Comparison of ENCODE assay signal across 1 cellular context in genomic region chr2:66574701-66575624, GRCh38.
A peak's percentile ranks its signal among the peaks of the same experiment; 100 is the strongest.
TF ChIP-seq lines count a peak whose summit lies in the region.

No MANE protein-coding gene starts in this region.

TF ChIP-seq in K562, 482 proteins besides CTCF, POLR2A, EP300 and RAD21 (continued from another document and continues in another):
- TF ChIP-seq, protein P1, sequence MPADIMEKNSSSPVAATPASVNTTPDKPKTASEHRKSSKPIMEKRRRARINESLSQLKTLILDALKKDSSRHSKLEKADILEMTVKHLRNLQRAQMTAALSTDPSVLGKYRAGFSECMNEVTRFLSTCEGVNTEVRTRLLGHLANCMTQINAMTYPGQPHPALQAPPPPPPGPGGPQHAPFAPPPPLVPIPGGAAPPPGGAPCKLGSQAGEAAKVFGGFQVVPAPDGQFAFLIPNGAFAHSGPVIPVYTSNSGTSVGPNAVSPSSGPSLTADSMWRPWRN (IDR thresholded peaks at IDR 0.05; ENCODE audit: low read depth): no peak
- no peak for TF ChIP-seq KLF6 (CRISPR knock-in tag; IDR thresholded peaks at IDR 0.05; ENCODE audit: borderline replicate concordance)
- TF ChIP-seq, protein P2, sequence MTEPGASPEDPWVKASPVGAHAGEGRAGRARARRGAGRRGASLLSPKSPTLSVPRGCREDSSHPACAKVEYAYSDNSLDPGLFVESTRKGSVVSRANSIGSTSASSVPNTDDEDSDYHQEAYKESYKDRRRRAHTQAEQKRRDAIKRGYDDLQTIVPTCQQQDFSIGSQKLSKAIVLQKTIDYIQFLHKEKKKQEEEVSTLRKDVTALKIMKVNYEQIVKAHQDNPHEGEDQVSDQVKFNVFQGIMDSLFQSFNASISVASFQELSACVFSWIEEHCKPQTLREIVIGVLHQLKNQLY (CRISPR knock-in tag; conservative IDR thresholded peaks at IDR 0.05): no peak
- peak; percentile 54 to 76; a peak in 2 of 4 replicates for TF ChIP-seq MLLT1 (IDR thresholded peaks at IDR 0.05)
- peak; percentile 43 to 78; a peak in 2 of 4 replicates for TF ChIP-seq ARNT (IDR thresholded peaks at IDR 0.05)
- peak in 1 of 2 experiments; percentile 80; a peak in 2 of 4 replicates for TF ChIP-seq HDAC1 (IDR thresholded peaks at IDR 0.05)
- peak; percentile 81; the same call in 1 of the 2 replicates for TF ChIP-seq HLTF (IDR thresholded peaks at IDR 0.05)
- peak; percentile 36; the same call in 1 of the 2 replicates for TF ChIP-seq ZBTB40 (IDR thresholded peaks at IDR 0.05)
- no peak for TF ChIP-seq ZBTB40 (CRISPR knock-in tag; IDR thresholded peaks at IDR 0.05)
- TF ChIP-seq EP400 (IDR thresholded peaks at IDR 0.05): peak; percentile 55; the same call in 1 of the 2 replicates
- TF ChIP-seq EHMT2 (IDR thresholded peaks at IDR 0.05): peak; percentile 32; the same call in 1 of the 2 replicates
- no peak for TF ChIP-seq ZSCAN29 (IDR thresholded peaks at IDR 0.05)
- 0 out of 4 replicates have a peak, but pooled peaks of 1 of the 2 experiments have one; percentile 22 for TF ChIP-seq RCOR1 (IDR thresholded peaks at IDR 0.05; ENCODE audit: borderline replicate concordance in 1 of 2, low read depth in 2 of 2, low read length in 2 of 2)
- no peak for TF ChIP-seq SLC30A9 (CRISPR knock-in tag; IDR thresholded peaks at IDR 0.05)
- peak; percentile 24 for TF ChIP-seq PHF20 (IDR thresholded peaks at IDR 0.05; ENCODE audit: partially characterized antibody)
- TF ChIP-seq GATAD2A (IDR thresholded peaks at IDR 0.05): peak; percentile 64; the same call in 1 of the 2 replicates
- peak; percentile 63; the same call in 1 of the 2 replicates for TF ChIP-seq MIER1 (IDR thresholded peaks at IDR 0.05; ENCODE audit: low read depth)
- TF ChIP-seq HOMEZ (CRISPR knock-in tag; IDR thresholded peaks at IDR 0.05): no peak
- TF ChIP-seq, protein P3, sequence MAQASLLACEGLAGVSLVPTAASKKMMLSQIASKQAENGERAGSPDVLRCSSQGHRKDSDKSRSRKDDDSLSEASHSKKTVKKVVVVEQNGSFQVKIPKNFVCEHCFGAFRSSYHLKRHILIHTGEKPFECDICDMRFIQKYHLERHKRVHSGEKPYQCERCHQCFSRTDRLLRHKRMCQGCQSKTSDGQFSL (CRISPR knock-in tag; IDR thresholded peaks at IDR 0.05): no peak
- TF ChIP-seq, protein P3 (tag; IDR thresholded peaks at IDR 0.05): peak in 1 of 2 experiments; percentile 89; a peak in 2 of 4 replicates
- no peak for TF ChIP-seq SFPQ (IDR thresholded peaks at IDR 0.05; ENCODE audit: low read depth, low read length)
- no peak for TF ChIP-seq FOXJ3 (CRISPR knock-in tag; IDR thresholded peaks at IDR 0.05)
- TF ChIP-seq L3MBTL2 (IDR thresholded peaks at IDR 0.05): peak; percentile 57; the same call in 1 of the 2 replicates
- TF ChIP-seq SIRT6 (IDR thresholded peaks at IDR 0.05; ENCODE audit: low read depth, low read length): no peak
- no peak for TF ChIP-seq ATF2 (CRISPR knock-in tag; IDR thresholded peaks at IDR 0.05)
- TF ChIP-seq MCM2 (IDR thresholded peaks at IDR 0.05; ENCODE audit: low read depth): no peak
- no peak for TF ChIP-seq DMBX1 (CRISPR knock-in tag; IDR thresholded peaks at IDR 0.05; ENCODE audit: borderline replicate concordance)
- peak; percentile 77 for TF ChIP-seq CC2D1A (IDR thresholded peaks at IDR 0.05)
- TF ChIP-seq HDGF (IDR thresholded peaks at IDR 0.05): no peak
- TF ChIP-seq EZH2 (IDR thresholded peaks at IDR 0.05; ENCODE audit: borderline replicate concordance, low read depth, low read length): no peak
- TF ChIP-seq ZNF124 (CRISPR knock-in tag; IDR thresholded peaks at IDR 0.05): no peak
- no peak for TF ChIP-seq THRB (CRISPR knock-in tag; conservative IDR thresholded peaks at IDR 0.05)
- no peak for TF ChIP-seq ETS2 (tag; IDR thresholded peaks at IDR 0.05; ENCODE audit: borderline replicate concordance, poor library complexity, severe bottlenecking)
- peak; percentile 87 to 94 for TF ChIP-seq MAZ (CRISPR knock-in tag; conservative IDR thresholded peaks at IDR 0.05 in 1 of 2, IDR thresholded peaks at IDR 0.05 in 1 of 2)
- TF ChIP-seq, protein P4, sequence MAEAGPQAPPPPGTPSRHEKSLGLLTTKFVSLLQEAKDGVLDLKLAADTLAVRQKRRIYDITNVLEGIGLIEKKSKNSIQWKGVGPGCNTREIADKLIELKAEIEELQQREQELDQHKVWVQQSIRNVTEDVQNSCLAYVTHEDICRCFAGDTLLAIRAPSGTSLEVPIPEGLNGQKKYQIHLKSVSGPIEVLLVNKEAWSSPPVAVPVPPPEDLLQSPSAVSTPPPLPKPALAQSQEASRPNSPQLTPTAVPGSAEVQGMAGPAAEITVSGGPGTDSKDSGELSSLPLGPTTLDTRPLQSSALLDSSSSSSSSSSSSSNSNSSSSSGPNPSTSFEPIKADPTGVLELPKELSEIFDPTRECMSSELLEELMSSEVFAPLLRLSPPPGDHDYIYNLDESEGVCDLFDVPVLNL (CRISPR knock-in tag; IDR thresholded peaks at IDR 0.05; ENCODE audit: low read depth): no peak
- peak; percentile 56 for TF ChIP-seq DPF2 (IDR thresholded peaks at IDR 0.05)
- no peak for TF ChIP-seq ZNF354B (CRISPR knock-in tag; IDR thresholded peaks at IDR 0.05)
